Comparison of ENCODE assay signal across 19 cellular contexts in the genomic region with DNA sequence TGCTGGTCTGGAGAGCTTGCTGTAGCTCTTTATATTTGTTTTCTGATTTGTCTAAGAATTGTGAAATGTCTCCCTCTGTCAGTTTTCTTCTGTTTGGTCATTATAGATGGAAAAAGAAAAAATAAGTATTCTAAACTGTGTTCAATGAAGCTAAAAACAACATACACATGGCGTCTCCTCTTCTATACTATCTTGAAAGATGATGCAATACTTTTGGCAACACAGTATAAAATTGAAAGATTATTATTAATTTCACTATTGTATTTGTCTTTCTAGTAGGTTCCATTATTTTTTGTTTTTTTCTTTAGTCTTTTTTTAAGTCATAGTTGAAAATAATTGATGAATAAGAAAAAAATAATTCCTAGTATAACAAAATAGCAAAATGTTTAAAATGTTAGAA. TPM values are rescaled to one million over a fixed set of nuclear protein-coding genes. Genes with fewer than 3 reads are reported as not detected.
DNase-seq lines count a peak whose midpoint lies in the region; ATAC-seq, FAIRE-seq and TF ChIP-seq lines count a peak whose summit lies in the region.
"Had no signal": no experiment of that assay in that cellular context is flagged by ENCODE, and none has a peak within 500 bp of the region (broad histone marks: within the 10 kb centered on the region; RNA-seq: fewer than 3 reads in every experiment).

No MANE protein-coding gene starts in this region.

- H3K9me3 ChIP-seq in small intestine (ENCODE audit: control insufficient read depth, low read depth) = no peaks in the 10 kb centered on the region
- H3K9me3 ChIP-seq: BE2C, HAP-1 had no signal

- H3K27ac ChIP-seq in small intestine (ENCODE audit: low read depth in 1 of 2, low read length in 1 of 2) = no peak overlapping the region
- no peak overlapping the region for H3K27ac ChIP-seq in dorsolateral prefrontal cortex
- H3K27ac ChIP-seq: A549, C4-2B had no signal

- DNase-seq in small intestine (no peak), dorsolateral prefrontal cortex (no peak), SKM-1 treated with dmso at 0.1 percent for 144 hours (lab: John Stamatoyannopoulos, UW; ENCODE audit: unreplicated experiment) (no peak)
- DNase-seq: BE2C; CD4-positive, alpha-beta memory T cell; DMS79; EL; GDM1; GOT3 had no signal

- H3K27me3 ChIP-seq in small intestine (ENCODE audit: control insufficient read depth in 2 of 2, insufficient read depth in 2 of 2, low read length in 2 of 2) = no peaks in the 10 kb centered on the region
- H3K27me3 ChIP-seq in dorsolateral prefrontal cortex = no peaks in the 10 kb centered on the region

- intact Hi-C loops in dorsolateral prefrontal cortex (cut with DNase I) = no loop called here

- no peaks in the 10 kb centered on the region for H3K36me3 ChIP-seq in small intestine (ENCODE audit: control insufficient read depth in 2 of 2, insufficient read depth in 2 of 2, low read length in 2 of 2)
- H3K36me3 ChIP-seq: BE2C, HAP-1 had no signal

- WGBS in small intestine, 3 donors = 80 to 96% (median 90%) methylated on average over 1 of the region's 1 CpG

- H3K4me3 ChIP-seq in small intestine (ENCODE audit: low read depth in 1 of 2, low read length in 2 of 2) = no peak overlapping the region
- H3K4me3 ChIP-seq in dorsolateral prefrontal cortex = no peak overlapping the region
- H3K4me3 ChIP-seq: A549, HAP-1 had no signal

- TF ChIP-seq CTCF in dorsolateral prefrontal cortex (IDR thresholded peaks at IDR 0.05 in 54 of 56, conservative IDR thresholded peaks at IDR 0.05 in 2 of 56; ENCODE audit: low read depth in 1 of 56, partially characterized antibody in 56 of 56) = no peak

- peak; percentile 42 for FAIRE-seq in G401.6 (lab: Jason Lieb, UNC)
- peak; percentile 3 for FAIRE-seq in TTC549 (lab: Jason Lieb, UNC)
- peak; percentile 70 for FAIRE-seq in endometrium (lab: Jason Lieb, UNC)
- peak; percentile 57 for FAIRE-seq in small intestine (lab: Jason Lieb, UNC)
- FAIRE-seq: A549, GM12892 had no signal

- ATAC-seq in GM21576 (IDR thresholded peaks at IDR 0.05; ENCODE audit: unreplicated experiment) = no peak
- ATAC-seq: A549 had no signal

- no peaks in the 10 kb centered on the region for H3K4me1 ChIP-seq in small intestine (ENCODE audit: control insufficient read depth in 2 of 2, insufficient read depth in 1 of 2, low read depth in 1 of 2, low read length in 1 of 2)
- H3K4me1 ChIP-seq: BE2C had no signal

RNA-seq across cellular contexts. Expression of a gene that starts 22.5 kb away (rescaled TPM):
- under 1 TPM in 1 of 3 donors, not detected in 2; 0.07 TPM for polyA plus RNA-seq in small intestine
- under 1 TPM in 9 of 120 experiments, not detected in 111; 0.45 to 0.67 (median 0.55) TPM for total RNA-seq in dorsolateral prefrontal cortex
- total RNA-seq: CD4-positive, alpha-beta memory T cell; HT-29 had no signal
- polyA plus RNA-seq: A549; AG04450; CD4-positive, alpha-beta memory T cell had no signal
